In genomic region chr5:74034738-74035137, GRCh38 we compare ENCODE assay signal across 10 cellular contexts.
DNase-seq lines count a peak whose midpoint lies in the region; ATAC-seq and TF ChIP-seq lines count a peak whose summit lies in the region.
"Had no signal": no experiment of that assay in that cellular context is flagged by ENCODE, and none has a peak within 500 bp of the region (broad histone marks: within the 10 kb centered on the region; RNA-seq: fewer than 3 reads in every experiment).

No MANE protein-coding gene starts in this region.

- H3K4me3 ChIP-seq in cardiac fibroblast (replicated peaks in 1 of 2; ENCODE audit: low read depth in 2 of 2, low read length in 2 of 2) (no peak overlapping the region), upper lobe of left lung (no peak overlapping the region)

- TF ChIP-seq POLR2A in upper lobe of left lung (IDR thresholded peaks at IDR 0.05) = no peak

- H3K27me3 ChIP-seq in upper lobe of left lung = no peaks in the 10 kb centered on the region

- TF ChIP-seq CTCF in cardiac fibroblast (IDR thresholded peaks at IDR 0.05; ENCODE audit: low read depth, low read length) (no peak), upper lobe of left lung (IDR thresholded peaks at IDR 0.05) (no peak)

- 77 to 78% methylated on average over 11 of the region's 11 CpGs for WGBS in upper lobe of left lung, 2 donors

- H3K36me3 ChIP-seq in upper lobe of left lung = no peaks in the 10 kb centered on the region

- TF ChIP-seq EP300 in upper lobe of left lung (IDR thresholded peaks at IDR 0.05) = no peak

- H3K9me3 ChIP-seq in upper lobe of left lung = no peaks in the 10 kb centered on the region

- no peak overlapping the region for H3K27ac ChIP-seq in upper lobe of left lung

- H3K4me1 ChIP-seq in upper lobe of left lung = peaks cover 0 to 14% (median 3%) of the 10 kb centered on the region in 4 donors

- DNase-seq in EL (peak; percentile 92), NCI-H69 (lab: John Stamatoyannopoulos, UW) (peak; percentile 71), cardiac fibroblast (ENCODE audit: low read depth in 2 of 2) (peak; percentile 61 to 84), non-pigmented ciliary epithelial cell (ENCODE audit: low read depth) (peak; percentile 83), upper lobe of left lung (no peak)
- DNase-seq in stimulated activated CD4-positive, alpha-beta T cell treated with anti-CD3 and anti-CD28 coated beads, Interleukin-4, amount 100 ng/mL, for 1 hour = no peak
- no peak for DNase-seq in activated CD8-positive, alpha-beta memory T cell treated with anti-CD3 and anti-CD28 coated beads, Interleukin-2, amount 50 U/mL, for 48 hours
- DNase-seq: KG1, naive B cell had no signal

- ATAC-seq in GM21381 (IDR thresholded peaks at IDR 0.05; ENCODE audit: unreplicated experiment) (no peak), upper lobe of left lung (ENCODE audit: low FRiP score in 2 of 2) (no peak)

Comparison
In these comparisons a context has a peak if more than half of its experiments do, and no peak if none do; other contexts are left out.
1. DNase-seq: peak in EL (single experiment), NCI-H69 (single experiment), cardiac fibroblast (2 of 2) and non-pigmented ciliary epithelial cell (single experiment); none in stimulated activated CD4-positive, alpha-beta T cell treated with anti-CD3 and anti-CD28 coated beads, Interleukin-4, amount 100 ng/mL, for 1 hour (single experiment), activated CD8-positive, alpha-beta memory T cell treated with anti-CD3 and anti-CD28 coated beads, Interleukin-2, amount 50 U/mL, for 48 hours (single experiment) and upper lobe of left lung (0 of 2).